ENCODE assay signal across 8 cellular contexts in genomic region chr17:37527249-37527851, GRCh38. TPM values are rescaled to one million over a fixed set of nuclear protein-coding genes. Genes with fewer than 3 reads are reported as not detected.
DNase-seq lines count a peak whose midpoint lies in the region; TF ChIP-seq lines count a peak whose summit lies in the region.

No MANE protein-coding gene starts in this region.

- DNase-seq in AG09319 (ENCODE audit: extremely low read depth, low read depth) (no peak), EL (peak; percentile 55), NCI-H2029 treated with DMSO at 0.1 percent for 48 hours (lab: John Stamatoyannopoulos, UW) (peak; percentile 2), glomerular endothelial cell (ENCODE audit: extremely low read depth, low read depth, low spot score) (peak; percentile 16), skeletal muscle cell (ENCODE audit: low read depth) (peak; percentile 17), C1 segment of cervical spinal cord (lab: John Stamatoyannopoulos, UW) (no peak)
- DNase-seq in stimulated activated CD4-positive, alpha-beta T cell treated with anti-CD3 and anti-CD28 coated beads, Interleukin-4, amount 100 ng/mL, for 1 hour = no peak

- H3K4me3 ChIP-seq in WI38 (ENCODE audit: low read depth, low read length) (no peak overlapping the region), skeletal muscle cell (ENCODE audit: low read depth, low read length) (no peak overlapping the region)

- TF ChIP-seq CTCF in AG09319 (IDR thresholded peaks at IDR 0.05; ENCODE audit: low read depth, low read length) = peak; percentile 68
- TF ChIP-seq CTCF in WI38 (IDR thresholded peaks at IDR 0.05; ENCODE audit: low read depth, low read length) = peak; percentile 76

RNA-seq across cellular contexts. Expression of gene DUSP14, which starts 37.7 kb away (rescaled TPM):
- total RNA-seq in glomerular endothelial cell = 52.8 and 58.3 TPM in 2 replicates

Comparison
In these comparisons a context has a peak if more than half of its experiments do, and no peak if none do; other contexts are left out.
1. DNase-seq: peak in EL (single experiment), NCI-H2029 treated with DMSO at 0.1 percent for 48 hours (single experiment), glomerular endothelial cell (single experiment) and skeletal muscle cell (single experiment); none in AG09319 (single experiment), C1 segment of cervical spinal cord (0 of 14) and stimulated activated CD4-positive, alpha-beta T cell treated with anti-CD3 and anti-CD28 coated beads, Interleukin-4, amount 100 ng/mL, for 1 hour (single experiment).